ENCODE assay signal across 12 cellular contexts in the genomic region with DNA sequence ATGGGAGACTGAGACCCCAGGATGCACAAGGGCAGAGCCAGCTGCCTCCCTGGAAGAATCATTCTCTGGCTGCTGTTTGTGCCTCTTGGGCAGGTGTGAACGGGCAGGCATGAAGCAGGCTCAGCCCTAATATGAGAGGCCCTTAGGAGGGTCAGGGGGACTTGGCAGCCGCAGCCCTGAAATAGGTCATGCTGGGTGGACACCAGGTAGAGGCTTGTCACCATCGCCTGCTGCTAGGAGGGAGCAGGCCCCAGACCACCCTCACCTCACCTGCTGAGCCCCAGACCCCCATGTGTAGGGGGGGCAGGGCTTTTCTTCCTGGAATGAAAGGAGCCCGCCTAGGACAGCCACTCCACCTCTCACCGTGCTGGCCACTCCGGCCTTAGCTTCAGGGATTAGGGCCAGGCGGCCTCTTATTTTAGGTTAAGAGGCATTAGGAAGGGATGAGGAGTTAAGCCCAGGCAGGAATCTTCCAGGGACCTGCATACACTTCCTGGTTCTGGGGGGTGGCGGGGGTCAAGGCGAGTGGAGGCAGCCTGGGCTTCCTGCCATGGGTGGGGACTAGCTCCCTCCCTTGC.
DNase-seq lines count a peak whose midpoint lies in the region; FAIRE-seq and TF ChIP-seq lines count a peak whose summit lies in the region.
"Had no signal": no experiment of that assay in that cellular context is flagged by ENCODE, and none has a peak within 500 bp of the region (broad histone marks: within the 10 kb centered on the region; RNA-seq: fewer than 3 reads in every experiment).

No MANE protein-coding gene starts in this region.

- TF ChIP-seq CTCF in OCI-LY3 (IDR thresholded peaks at IDR 0.05; ENCODE audit: low read depth, low read length): no peak
- no peak for TF ChIP-seq CTCF in endothelial cell of umbilical vein (IDR thresholded peaks at IDR 0.05; ENCODE audit: extremely low read depth in 1 of 2, insufficient read depth in 1 of 2, low read depth in 1 of 2, low read length in 2 of 2)
- no peak for TF ChIP-seq CTCF in ovary (IDR thresholded peaks at IDR 0.05)
- no peak for TF ChIP-seq CTCF in sigmoid colon (IDR thresholded peaks at IDR 0.05)

- DNase-seq in NCI-H524 (lab: John Stamatoyannopoulos, UW) (peak; percentile 44 to 77), NCI-H524 treated with DMSO at 0.1 percent for 48 hours (lab: John Stamatoyannopoulos, UW) (no peak), endothelial cell of umbilical vein (ENCODE audit: low read depth, low spot score) (no peak), ovary (peak in 3 of 5 donors; percentile 49 to 72 (median 52)), NCI-H510A treated with DMSO at 0.1 percent for 48 hours (lab: John Stamatoyannopoulos, UW) (no peak), KG1 (lab: John Stamatoyannopoulos, UW) (no peak), sigmoid colon (no peak)
- DNase-seq: NCI-H1105 treated with DMSO at 0.1 percent for 48 hours, NCI-H510A, SHP77 treated with DMSO at 0.1 percent for 48 hours, thyroid gland had no signal

- H3K9me1 ChIP-seq in endothelial cell of umbilical vein (replicated peaks; ENCODE audit: control insufficient read depth, extremely low read depth, insufficient read depth, low read length): no peaks in the 10 kb centered on the region

- intact Hi-C loops in endothelial cell of umbilical vein (cut with micrococcal nuclease) (no loop called here), ovary (cut with DNase I) (no loop called here), sigmoid colon (cut with DNase I) (no loop called here)

- POLR2A ChIA-PET in endothelial cell of umbilical vein (lab: Charles Lee): no interaction called here

- H3K27me3 ChIP-seq in OCI-LY3 (ENCODE audit: low read depth, low read length) (no peaks in the 10 kb centered on the region), endothelial cell of umbilical vein (ENCODE audit: control insufficient read depth in 2 of 2, insufficient read depth in 2 of 2, low read length in 2 of 2) (no peaks in the 10 kb centered on the region), ovary (no peaks in the 10 kb centered on the region), sigmoid colon (no peaks in the 10 kb centered on the region)
- H3K27me3 ChIP-seq: thyroid gland had no signal

- no TSS peak for BruUV-seq in endothelial cell of umbilical vein (replicated peaks; lab: Mats Ljungman, UMichigan)

- H3K36me3 ChIP-seq in OCI-LY3 (replicated peaks; ENCODE audit: low read depth, low read length): no peaks in the 10 kb centered on the region
- H3K36me3 ChIP-seq in endothelial cell of umbilical vein (ENCODE audit: control insufficient read depth in 2 of 2, extremely low read depth in 1 of 2, insufficient read depth in 2 of 2, low read length in 2 of 2): peaks cover 41 to 90% of the 10 kb centered on the region in 2 experiments
- no peaks in the 10 kb centered on the region for H3K36me3 ChIP-seq in ovary
- H3K36me3 ChIP-seq in sigmoid colon: peaks cover 27 to 80% (median 46%) of the 10 kb centered on the region in 4 donors

- TF ChIP-seq EP300 in ovary (IDR thresholded peaks at IDR 0.05) (no peak), sigmoid colon (IDR thresholded peaks at IDR 0.05) (no peak)

- H3K4me3 ChIP-seq in OCI-LY3 (ENCODE audit: low read length) (peak overlapping the region; percentile 8; the same call in 1 of the 2 replicates), endothelial cell of umbilical vein (replicated peaks in 1 of 3; ENCODE audit: insufficient read depth in 1 of 3, low read depth in 1 of 3, low read length in 3 of 3) (no peak overlapping the region), ovary (no peak overlapping the region), sigmoid colon (no peak overlapping the region)
- H3K4me3 ChIP-seq: thyroid gland had no signal

- H3K27ac ChIP-seq in OCI-LY3 (ENCODE audit: low read length): peak overlapping the region; percentile 28; the same call in 1 of the 2 replicates
- H3K27ac ChIP-seq in endothelial cell of umbilical vein (ENCODE audit: insufficient read depth, low read depth, low read length): no peak overlapping the region
- H3K27ac ChIP-seq in ovary: peak overlapping the region in 1 of 2 donors; percentile 36
- peak overlapping the region in 2 of 4 donors; percentile 70 to 72 for H3K27ac ChIP-seq in sigmoid colon
- H3K27ac ChIP-seq: thyroid gland had no signal

- H3K4me2 ChIP-seq in OCI-LY3 (ENCODE audit: low read length) (peak overlapping the region; percentile 85), endothelial cell of umbilical vein (ENCODE audit: insufficient read depth, low read length) (no peak overlapping the region)

- H3K4me1 ChIP-seq in OCI-LY3 (ENCODE audit: low read length) (peaks cover 52% of the 10 kb centered on the region), endothelial cell of umbilical vein (ENCODE audit: control insufficient read depth, extremely low read depth, insufficient read depth, low read length) (peaks cover 11% of the 10 kb centered on the region), ovary (ENCODE audit: insufficient read depth) (peaks cover 23% of the 10 kb centered on the region), sigmoid colon (peaks cover 3 to 57% (median 49%) of the 10 kb centered on the region in 4 donors)

- H4K20me1 ChIP-seq in OCI-LY3 (ENCODE audit: insufficient read depth, low read length) (no peaks in the 10 kb centered on the region), endothelial cell of umbilical vein (replicated peaks; ENCODE audit: control insufficient read depth, extremely low read depth, insufficient read depth, low read length) (no peaks in the 10 kb centered on the region)

- 41 to 62% (median 50%) methylated on average over 8 to 9 of the region's 9 CpGs for WGBS in ovary, 3 donors
- WGBS in sigmoid colon, 2 donors: 81 to 87% methylated on average over 9 of the region's 9 CpGs

- peak overlapping the region; percentile 15; the same call in 1 of the 2 replicates for H3K9ac ChIP-seq in OCI-LY3 (ENCODE audit: low read length)
- H3K9ac ChIP-seq in endothelial cell of umbilical vein (replicated peaks; ENCODE audit: extremely low read depth, insufficient read depth, low read length): no peak overlapping the region

- FAIRE-seq in endothelial cell of umbilical vein (lab: Jason Lieb, UNC): peak; percentile 12

- H3K79me2 ChIP-seq in OCI-LY3 (ENCODE audit: low read length) (no peaks in the 10 kb centered on the region), endothelial cell of umbilical vein (ENCODE audit: control insufficient read depth, insufficient read depth, low read length) (peaks cover 43% of the 10 kb centered on the region)

- dilution Hi-C loops in endothelial cell of umbilical vein (cut with MboI; ENCODE audit: extremely low pct_ligation_motif_present, low sequenced_read_pairs): no loop called here

- H3K9me3 ChIP-seq in OCI-LY3 (ENCODE audit: insufficient read depth, low read length) (no peaks in the 10 kb centered on the region), endothelial cell of umbilical vein (replicated peaks; ENCODE audit: control insufficient read depth, insufficient read depth, low read length) (no peaks in the 10 kb centered on the region), ovary (no peaks in the 10 kb centered on the region), sigmoid colon (no peaks in the 10 kb centered on the region)
- H3K9me3 ChIP-seq: thyroid gland had no signal

- TF ChIP-seq POLR2A in endothelial cell of umbilical vein (IDR thresholded peaks at IDR 0.05; ENCODE audit: low read depth, low read length) (no peak), ovary (IDR thresholded peaks at IDR 0.05) (no peak), sigmoid colon (IDR thresholded peaks at IDR 0.05) (no peak)

- CTCF ChIA-PET in endothelial cell of umbilical vein (lab: Charles Lee): no interaction called here

- H2AFZ ChIP-seq in OCI-LY3 (ENCODE audit: low read depth, low read length): no peak overlapping the region; the same call in 1 of the 2 replicates
- no peak overlapping the region for H2AFZ ChIP-seq in endothelial cell of umbilical vein (ENCODE audit: low read depth, low read length)

TF ChIP-seq in endothelial cell of umbilical vein, 7 proteins besides CTCF, POLR2A, EP300 and RAD21:
- TF ChIP-seq, protein P1, sequence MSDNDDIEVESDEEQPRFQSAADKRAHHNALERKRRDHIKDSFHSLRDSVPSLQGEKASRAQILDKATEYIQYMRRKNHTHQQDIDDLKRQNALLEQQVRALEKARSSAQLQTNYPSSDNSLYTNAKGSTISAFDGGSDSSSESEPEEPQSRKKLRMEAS (IDR thresholded peaks at IDR 0.05; ENCODE audit: insufficient read depth, insufficient read length): no peak
- TF ChIP-seq EZH2 (IDR thresholded peaks at IDR 0.05; ENCODE audit: borderline replicate concordance, low read depth, low read length, severe bottlenecking) (no peak), JUN (IDR thresholded peaks at IDR 0.05; ENCODE audit: borderline replicate concordance, insufficient read depth, insufficient read length, low read depth) (no peak), MYC (IDR thresholded peaks at IDR 0.05; ENCODE audit: low read depth, low read length) (no peak), POLR2AphosphoS5 (IDR thresholded peaks at IDR 0.05; ENCODE audit: insufficient read depth, low read depth, low read length) (no peak), GATA2 (IDR thresholded peaks at IDR 0.05; ENCODE audit: insufficient read depth, insufficient read length, low read depth, low read length) (no peak), FOS (IDR thresholded peaks at IDR 0.05; ENCODE audit: borderline replicate concordance, insufficient read depth, low read length) (no peak)

Comparison
In these comparisons a context has a peak if more than half of its experiments do, and no peak if none do; other contexts are left out.
1. DNase-seq: peak in NCI-H524 (2 of 2) and ovary (3 of 5); none in NCI-H524 treated with DMSO at 0.1 percent for 48 hours (single experiment), endothelial cell of umbilical vein (single experiment), NCI-H510A treated with DMSO at 0.1 percent for 48 hours (single experiment), KG1 (single experiment) and sigmoid colon (single experiment).